1 cellular context compared by ENCODE assay signal in genomic region chr7:1938788-1939433, GRCh38.
TF ChIP-seq lines count a peak whose summit lies in the region.

No MANE protein-coding gene starts in this region.

TF ChIP-seq in HepG2, 621 proteins besides CTCF, POLR2A, EP300 and RAD21 (continued from another document):
- TF ChIP-seq ZBTB10 (CRISPR knock-in tag; IDR thresholded peaks at IDR 0.05; ENCODE audit: borderline replicate concordance) (no peak), FUBP1 (CRISPR knock-in tag; IDR thresholded peaks at IDR 0.05; ENCODE audit: borderline replicate concordance) (no peak), KLF6 (CRISPR knock-in tag; IDR thresholded peaks at IDR 0.05) (no peak)
